ENCODE assay signal across 24 cellular contexts in the genomic region with DNA sequence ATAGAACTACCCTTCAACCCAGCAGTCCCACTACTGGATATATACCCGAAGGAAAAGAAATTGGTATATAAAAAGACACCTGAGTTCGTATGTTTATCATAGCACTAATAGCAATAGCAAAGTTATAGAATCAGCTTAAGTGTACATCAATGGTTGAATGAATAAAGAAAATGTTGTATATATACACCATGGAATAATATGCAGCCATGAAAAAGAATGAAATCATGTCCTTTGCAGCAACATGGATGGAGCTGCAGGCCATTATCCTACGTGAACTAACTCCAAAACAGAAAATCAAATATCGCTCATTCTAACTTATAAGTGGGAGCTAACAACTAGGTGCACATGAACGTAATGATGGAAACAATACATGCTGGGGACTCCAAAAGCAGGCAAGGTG.
DNase-seq lines count a peak whose midpoint lies in the region; ATAC-seq, FAIRE-seq and TF ChIP-seq lines count a peak whose summit lies in the region.
"Had no signal": no experiment of that assay in that cellular context is flagged by ENCODE, and none has a peak within 500 bp of the region (broad histone marks: within the 10 kb centered on the region; RNA-seq: fewer than 3 reads in every experiment).

No MANE protein-coding gene starts in this region.

- BruUV-seq in K562 (replicated peaks; lab: Mats Ljungman, UMichigan), result no TSS peak

- H3K4me1 ChIP-seq in HEK293 (ENCODE audit: control insufficient read depth, insufficient read depth, low read length) (no peaks in the 10 kb centered on the region), K562 (replicated peaks in 1 of 2; ENCODE audit: control insufficient read depth in 2 of 2, insufficient read depth in 2 of 2, low read length in 2 of 2) (no peaks in the 10 kb centered on the region)
- H3K4me1 ChIP-seq: BLaER1 treated with 17β-estradiol and CSF1 and Interleukin-3, amounts not matched to agents 10 nM and 100 nM had no signal

- 13% methylated on average over 5 of the region's 5 CpGs for WGBS in K562 (ENCODE audit: insufficient coverage, low coverage, missing lambda C conversion rate)

- H3K9ac ChIP-seq in K562 (ENCODE audit: insufficient read depth in 1 of 2, low read depth in 2 of 2, low read length in 2 of 2), result no peak overlapping the region
- H3K9ac ChIP-seq: BLaER1 treated with 17β-estradiol and CSF1 and Interleukin-3, amounts not matched to agents 10 nM and 100 nM had no signal

- TF ChIP-seq POLR2A in K562 (conservative IDR thresholded peaks at IDR 0.05), result no peak

- no peak for TF ChIP-seq CTCF in HEK293 (tag by site-specific recombination; IDR thresholded peaks at IDR 0.05)
- TF ChIP-seq CTCF in K562 (IDR thresholded peaks at IDR 0.05 in 2 of 3, conservative IDR thresholded peaks at IDR 0.05 in 1 of 3; ENCODE audit: insufficient read depth in 2 of 3, low read depth in 1 of 3, low read length in 3 of 3), result no peak

- in situ Hi-C loops in K562 (cut with MboI), result no loop called here

- TF ChIP-seq EP300 in K562 (IDR thresholded peaks at IDR 0.05; ENCODE audit: low read length), result no peak

- intact Hi-C loops in K562 (cut with micrococcal nuclease), result no loop called here

- H3K79me2 ChIP-seq in K562 (ENCODE audit: control insufficient read depth, insufficient read depth, low read length), result no peaks in the 10 kb centered on the region

- no peaks in the 10 kb centered on the region for H3K9me3 ChIP-seq in HEK293 (ENCODE audit: control insufficient read depth, insufficient read depth, low read depth, low read length)
- H3K9me3 ChIP-seq in K562 (replicated peaks; ENCODE audit: control insufficient read depth, insufficient read depth, low read depth, low read length), result no peaks in the 10 kb centered on the region
- H3K9me3 ChIP-seq: Caco-2 had no signal

- H3K9me1 ChIP-seq in K562 (ENCODE audit: control insufficient read depth, insufficient read depth, low read length), result no peaks in the 10 kb centered on the region

- FAIRE-seq in K562 (lab: Jason Lieb, UNC), result no peak
- FAIRE-seq: A204.1, D721Med, G401.6, GM12891, GM19239 had no signal

- H2AFZ ChIP-seq in K562 (ENCODE audit: low read depth, low read length), result no peak overlapping the region

- H3K27ac ChIP-seq in HEK293 (ENCODE audit: extremely low read depth, low read depth, low read length) (no peak overlapping the region), K562 (ENCODE audit: extremely low read depth, low read depth, low read length) (no peak overlapping the region)
- H3K27ac ChIP-seq: BLaER1 treated with 17β-estradiol and CSF1 and Interleukin-3, amounts not matched to agents 10 nM and 100 nM; C4-2B had no signal

- H3K36me3 ChIP-seq in HEK293 (ENCODE audit: control insufficient read depth in 2 of 2, insufficient read depth in 1 of 2, low read length in 2 of 2), result no peaks in the 10 kb centered on the region
- no peaks in the 10 kb centered on the region for H3K36me3 ChIP-seq in K562 (ENCODE audit: control insufficient read depth, insufficient read depth, low read length)
- H3K36me3 ChIP-seq: BLaER1 treated with 17β-estradiol and CSF1 and Interleukin-3, amounts not matched to agents 10 nM and 100 nM had no signal

- DNase-seq in K562 (ENCODE audit: extremely low read depth in 1 of 4, low spot score in 3 of 4), result no peak
- no peak for DNase-seq in AG20443 (ENCODE audit: low spot score)
- no peak for DNase-seq in activated effector memory CD4-positive, alpha-beta T cell treated with Interleukin-2 at 50 U/mL for 16 hours
- no peak for DNase-seq in NCI-H1092 (lab: John Stamatoyannopoulos, UW)
- DNase-seq: 8988T; ACHN; AML-193; Calu3; CD4-positive, alpha-beta T cell; CD8-positive, alpha-beta T cell; DMS53; DMS79; DND-41; EL; GF-D8 had no signal

- POLR2A ChIA-PET in HEK293 (lab: Yijun Ruan, JAX) (no interaction called here), K562 (lab: Yijun Ruan, JAX) (no interaction called here)

- CTCF ChIA-PET in HEK293 (lab: Yijun Ruan, JAX), result no interaction called here
- CTCF ChIA-PET in K562 (lab: Yijun Ruan, JAX; ENCODE audit: low intra/inter-chr PET ratio), result no interaction called here

- H3K4me2 ChIP-seq in K562 (ENCODE audit: insufficient read depth, low read length), result no peak overlapping the region
- H3K4me2 ChIP-seq: BLaER1 treated with 17β-estradiol and CSF1 and Interleukin-3, amounts not matched to agents 10 nM and 100 nM had no signal

- TF ChIP-seq RAD21 in K562 (CRISPR knock-in tag; conservative IDR thresholded peaks at IDR 0.05 in 1 of 2, IDR thresholded peaks at IDR 0.05 in 1 of 2), result no peak

- no peak for ATAC-seq in K562
- ATAC-seq: CD8-positive, alpha-beta T cell had no signal

- no peaks in the 10 kb centered on the region for H4K20me1 ChIP-seq in K562 (replicated peaks; ENCODE audit: control insufficient read depth, insufficient read depth, low read length)
- H4K20me1 ChIP-seq: BLaER1 treated with 17β-estradiol and CSF1 and Interleukin-3, amounts not matched to agents 10 nM and 100 nM had no signal

- H3K4me3 ChIP-seq in HEK293 (ENCODE audit: low read depth, low read length) (no peak overlapping the region), K562 (no peak overlapping the region)
- H3K4me3 ChIP-seq: BLaER1 treated with 17β-estradiol and CSF1 and Interleukin-3, amounts not matched to agents 10 nM and 100 nM had no signal

- no peaks in the 10 kb centered on the region for H3K27me3 ChIP-seq in K562 (ENCODE audit: control insufficient read depth in 2 of 2, insufficient read depth in 2 of 2, low read length in 2 of 2)
- H3K27me3 ChIP-seq: BLaER1 treated with 17β-estradiol and CSF1 and Interleukin-3, amounts not matched to agents 10 nM and 100 nM had no signal

TF ChIP-seq in HEK293, 187 proteins besides CTCF, POLR2A, EP300 and RAD21:
- peak; percentile 64 for TF ChIP-seq ZNF146 (tag by site-specific recombination; IDR thresholded peaks at IDR 0.05)
- no peak for TF ChIP-seq ZFP37 (tag by site-specific recombination; IDR thresholded peaks at IDR 0.05)
